Comparison of ENCODE assay signal across 15 cellular contexts in genomic region chr9:19116391-19116790, GRCh38. TPM values are rescaled to one million over a fixed set of nuclear protein-coding genes. Genes with fewer than 3 reads are reported as not detected.
DNase-seq lines count a peak whose midpoint lies in the region; ATAC-seq, FAIRE-seq and TF ChIP-seq lines count a peak whose summit lies in the region.
"Had no signal": no experiment of that assay in that cellular context is flagged by ENCODE, and none has a peak within 500 bp of the region (broad histone marks: within the 10 kb centered on the region; RNA-seq: fewer than 3 reads in every experiment).

No MANE protein-coding gene starts in this region.

- H3K4me1 Mint-ChIP-seq in activated T-cell treated with anti-CD3 and anti-CD28 coated beads, Interleukin-2, amount 50 U/mL, for 72 hours (ENCODE audit: low read depth): peaks cover 5% of the 10 kb centered on the region
- peaks cover 2% of the 10 kb centered on the region for H3K4me1 Mint-ChIP-seq in activated T-cell treated with anti-CD3 and anti-CD28 coated beads, Interleukin-2, amount 50 U/mL, for 4 hours (ENCODE audit: low read depth)
- H3K4me1 Mint-ChIP-seq in stimulated activated effector memory CD8-positive, alpha-beta T cell treated with anti-CD3 and anti-CD28 coated beads, Interleukin-12 subunit alpha, Interleukin-12 subunit beta, amount 100 ng/mL, for 72 hours: no peaks in the 10 kb centered on the region

- H3K4me3 ChIP-seq in astrocyte of the cerebellum (ENCODE audit: low read depth, low read length): no peak overlapping the region
- no peak overlapping the region for H3K4me3 ChIP-seq in pancreas
- H3K4me3 ChIP-seq: neural progenitor cell had no signal

- H3K36me3 ChIP-seq in pancreas: peaks cover 0 to 42% (median 0%) of the 10 kb centered on the region in 3 donors

- no peak overlapping the region for H3K4me3 Mint-ChIP-seq in activated T-cell treated with anti-CD3 and anti-CD28 coated beads, Interleukin-2, amount 50 U/mL, for 72 hours
- no peak overlapping the region for H3K4me3 Mint-ChIP-seq in activated T-cell treated with anti-CD3 and anti-CD28 coated beads, Interleukin-2, amount 50 U/mL, for 4 hours
- no peak overlapping the region for H3K4me3 Mint-ChIP-seq in stimulated activated effector memory CD8-positive, alpha-beta T cell treated with anti-CD3 and anti-CD28 coated beads, Interleukin-12 subunit alpha, Interleukin-12 subunit beta, amount 100 ng/mL, for 72 hours
- H3K4me3 Mint-ChIP-seq: neural progenitor cell had no signal

- peak overlapping the region; percentile 32 for H3K27ac Mint-ChIP-seq in activated T-cell treated with anti-CD3 and anti-CD28 coated beads, Interleukin-2, amount 50 U/mL, for 72 hours
- H3K27ac Mint-ChIP-seq in stimulated activated effector memory CD8-positive, alpha-beta T cell treated with anti-CD3 and anti-CD28 coated beads, Interleukin-12 subunit alpha, Interleukin-12 subunit beta, amount 100 ng/mL, for 72 hours: no peak overlapping the region
- H3K27ac Mint-ChIP-seq: neural progenitor cell had no signal

- H3K9me3 ChIP-seq in pancreas: no peaks in the 10 kb centered on the region

- TF ChIP-seq CTCF in astrocyte of the cerebellum (IDR thresholded peaks at IDR 0.05; ENCODE audit: low read depth, low read length, missing control alignments) (no peak), pancreas (IDR thresholded peaks at IDR 0.05) (no peak)

- H3K36me3 Mint-ChIP-seq in activated T-cell treated with anti-CD3 and anti-CD28 coated beads, Interleukin-2, amount 50 U/mL, for 72 hours (ENCODE audit: insufficient read depth in 2 of 2): peaks cover 13 to 28% of the 10 kb centered on the region in 2 donors
- H3K36me3 Mint-ChIP-seq in activated T-cell treated with anti-CD3 and anti-CD28 coated beads, Interleukin-2, amount 50 U/mL, for 4 hours (ENCODE audit: insufficient read depth): peaks cover 47% of the 10 kb centered on the region
- peaks cover 84% of the 10 kb centered on the region for H3K36me3 Mint-ChIP-seq in stimulated activated effector memory CD8-positive, alpha-beta T cell treated with anti-CD3 and anti-CD28 coated beads, Interleukin-12 subunit alpha, Interleukin-12 subunit beta, amount 100 ng/mL, for 72 hours

- DNase-seq in activated T-cell treated with anti-CD3 and anti-CD28 coated beads, Interleukin-2, amount 50 U/mL, for 72 hours: no peak
- DNase-seq in activated T-cell treated with anti-CD3 and anti-CD28 coated beads, Interleukin-2, amount 50 U/mL, for 4 hours: no peak
- DNase-seq in astrocyte of the cerebellum (ENCODE audit: low read depth): peak; percentile 40
- peak; percentile 71 for DNase-seq in left ventricle myocardium superior
- DNase-seq in HuH-7.5 (ENCODE audit: low spot score): no peak
- DNase-seq in pancreas: no peak
- DNase-seq in stimulated activated effector memory CD8-positive, alpha-beta T cell treated with anti-CD3 and anti-CD28 coated beads, Interleukin-12 subunit alpha, Interleukin-12 subunit beta, amount 100 ng/mL, for 72 hours (ENCODE audit: low spot score in 2 of 2): no peak
- DNase-seq in GF-D8 (lab: John Stamatoyannopoulos, UW): no peak
- DNase-seq: activated CD8-positive, alpha-beta memory T cell treated with anti-CD3 and anti-CD28 coated beads, Interleukin-2, amount 50 U/mL, for 4 hours; kidney glomerular epithelial cell; NCI-H1694 treated with DMSO at 0.1 percent for 48 hours; OCI-M1; stimulated activated naive CD4-positive, alpha-beta T cell treated with Interleukin-2 at 50 U/mL for 16 hours had no signal

- intact Hi-C loops in left ventricle myocardium superior (cut with micrococcal nuclease) (no loop called here), pancreas (cut with DNase I) (no loop called here)

- H3K27ac ChIP-seq in pancreas: no peak overlapping the region
- H3K27ac ChIP-seq: neural progenitor cell had no signal

- no peaks in the 10 kb centered on the region for H3K27me3 Mint-ChIP-seq in activated T-cell treated with anti-CD3 and anti-CD28 coated beads, Interleukin-2, amount 50 U/mL, for 72 hours (ENCODE audit: low read depth)
- H3K27me3 Mint-ChIP-seq in activated T-cell treated with anti-CD3 and anti-CD28 coated beads, Interleukin-2, amount 50 U/mL, for 4 hours (ENCODE audit: low read depth): no peaks in the 10 kb centered on the region

- WGBS in pancreas, 2 donors: 88 to 92% methylated on average over 8 of the region's 8 CpGs

- no peaks in the 10 kb centered on the region for H3K4me1 ChIP-seq in pancreas
- H3K4me1 ChIP-seq: neural progenitor cell had no signal

- in situ Hi-C loops in astrocyte of the cerebellum (cut with HindIII; ENCODE audit: low sequenced_read_pairs): no loop called here

- no peaks in the 10 kb centered on the region for H3K27me3 ChIP-seq in pancreas
- H3K27me3 ChIP-seq: neural progenitor cell had no signal

- no peak for ATAC-seq in activated T-cell treated with anti-CD3 and anti-CD28 coated beads, Interleukin-2, amount 50 U/mL, for 72 hours (replicated peaks in 1 of 2)
- no peak for ATAC-seq in activated T-cell treated with anti-CD3 and anti-CD28 coated beads, Interleukin-2, amount 50 U/mL, for 4 hours
- ATAC-seq in left ventricle myocardium superior (peak; percentile 94), pancreas (no peak)
- ATAC-seq in stimulated activated effector memory CD8-positive, alpha-beta T cell treated with anti-CD3 and anti-CD28 coated beads, Interleukin-12 subunit alpha, Interleukin-12 subunit beta, amount 100 ng/mL, for 72 hours: no peak

- H3K9me3 Mint-ChIP-seq in activated T-cell treated with anti-CD3 and anti-CD28 coated beads, Interleukin-2, amount 50 U/mL, for 72 hours: no peaks in the 10 kb centered on the region
- H3K9me3 Mint-ChIP-seq in activated T-cell treated with anti-CD3 and anti-CD28 coated beads, Interleukin-2, amount 50 U/mL, for 4 hours: no peaks in the 10 kb centered on the region
- H3K9me3 Mint-ChIP-seq in stimulated activated effector memory CD8-positive, alpha-beta T cell treated with anti-CD3 and anti-CD28 coated beads, Interleukin-12 subunit alpha, Interleukin-12 subunit beta, amount 100 ng/mL, for 72 hours: no peaks in the 10 kb centered on the region
- H3K9me3 Mint-ChIP-seq: neural progenitor cell had no signal

- FAIRE-seq in pancreas (lab: Jason Lieb, UNC): no peak
- FAIRE-seq: endometrium had no signal

RNA-seq across cellular contexts. Expression of gene PLIN2, which starts 10.9 kb away (rescaled TPM):
- 10 to 100 TPM; 76.4 to 84.0 TPM for total RNA-seq in activated T-cell treated with anti-CD3 and anti-CD28 coated beads, Interleukin-2, amount 50 U/mL, for 72 hours
- 10 to 100 TPM; 14.5 to 45.5 (median 38.4) TPM for total RNA-seq in activated T-cell treated with anti-CD3 and anti-CD28 coated beads, Interleukin-2, amount 50 U/mL, for 4 hours
- total RNA-seq in left ventricle myocardium superior (45.1 TPM), pancreas (10 to 100 TPM in 3 of 6 donors, 1 to 10 TPM in 3; 7.9 to 17.1 (median 12.3) TPM)
- polyA plus RNA-seq in pancreas: 10 to 100 TPM; 11.7 TPM

RNA-seq across cellular contexts. Expression of gene HAUS6, which starts 13.7 kb away (rescaled TPM):
- 10 to 100 TPM; 32.8 to 33.4 TPM for total RNA-seq in activated T-cell treated with anti-CD3 and anti-CD28 coated beads, Interleukin-2, amount 50 U/mL, for 72 hours
- 10 to 100 TPM; 17.4 to 30.6 (median 30.0) TPM for total RNA-seq in activated T-cell treated with anti-CD3 and anti-CD28 coated beads, Interleukin-2, amount 50 U/mL, for 4 hours
- total RNA-seq in left ventricle myocardium superior (5.6 TPM), pancreas (1 to 10 TPM; 2.1 to 5.1 (median 2.9) TPM)
- polyA plus RNA-seq in pancreas: 1 to 10 TPM; 1.7 to 2.8 TPM

Comparison
In these comparisons a context has a peak if more than half of its experiments do, and no peak if none do; other contexts are left out.
1. DNase-seq: peak in astrocyte of the cerebellum (single experiment) and left ventricle myocardium superior (single experiment); none in activated T-cell treated with anti-CD3 and anti-CD28 coated beads, Interleukin-2, amount 50 U/mL, for 72 hours (0 of 2), activated T-cell treated with anti-CD3 and anti-CD28 coated beads, Interleukin-2, amount 50 U/mL, for 4 hours (single experiment), HuH-7.5 (single experiment), pancreas (0 of 6), stimulated activated effector memory CD8-positive, alpha-beta T cell treated with anti-CD3 and anti-CD28 coated beads, Interleukin-12 subunit alpha, Interleukin-12 subunit beta, amount 100 ng/mL, for 72 hours (0 of 2) and GF-D8 (single experiment).